Comparison of ENCODE assay signal across 28 cellular contexts in genomic region chr7:20556091-20556490, GRCh38. TPM values are rescaled to one million over a fixed set of nuclear protein-coding genes. Genes with fewer than 3 reads are reported as not detected.
DNase-seq lines count a peak whose midpoint lies in the region; ATAC-seq and TF ChIP-seq lines count a peak whose summit lies in the region.
"Had no signal": no experiment of that assay in that cellular context is flagged by ENCODE, and none has a peak within 500 bp of the region (broad histone marks: within the 10 kb centered on the region; RNA-seq: fewer than 3 reads in every experiment).

No MANE protein-coding gene starts in this region.

- H3K27me3 ChIP-seq in breast epithelium (no peaks in the 10 kb centered on the region), osteoblast (ENCODE audit: insufficient read depth, low read length) (no peaks in the 10 kb centered on the region)
- H3K27me3 ChIP-seq: BLaER1 treated with 17β-estradiol and CSF1 and Interleukin-3, amounts not matched to agents 10 nM and 100 nM had no signal

- H3K4me3 ChIP-seq in breast epithelium (no peak overlapping the region), LNCaP clone FGC (ENCODE audit: low read depth, low read length) (no peak overlapping the region), osteoblast (ENCODE audit: insufficient read depth, low read length) (no peak overlapping the region)
- H3K4me3 ChIP-seq: A549; BLaER1 treated with 17β-estradiol and CSF1 and Interleukin-3, amounts not matched to agents 10 nM and 100 nM had no signal

- TF ChIP-seq POLR2A in breast epithelium (IDR thresholded peaks at IDR 0.05) = no peak

- H3K27ac ChIP-seq in breast epithelium = no peak overlapping the region
- H3K27ac ChIP-seq in osteoblast (ENCODE audit: low read depth, low read length) = no peak overlapping the region
- H3K27ac ChIP-seq: 22Rv1; A549; BLaER1 treated with 17β-estradiol and CSF1 and Interleukin-3, amounts not matched to agents 10 nM and 100 nM; C4-2B had no signal

- no peak overlapping the region for H2AFZ ChIP-seq in osteoblast (ENCODE audit: low read length)

- H3K4me1 ChIP-seq in breast epithelium (no peaks in the 10 kb centered on the region), osteoblast (ENCODE audit: insufficient read depth, low read length) (no peaks in the 10 kb centered on the region)
- H3K4me1 ChIP-seq: A549, Caco-2 had no signal

- no peak overlapping the region for H3K4me2 ChIP-seq in osteoblast (ENCODE audit: insufficient read depth, low read length)
- H3K4me2 ChIP-seq: A549 had no signal

- ATAC-seq in HG02610 (IDR thresholded peaks at IDR 0.05; ENCODE audit: unreplicated experiment) = no peak
- ATAC-seq in GM21529 (IDR thresholded peaks at IDR 0.05; ENCODE audit: unreplicated experiment) = no peak
- ATAC-seq: A549; CD8-positive, alpha-beta T cell had no signal

- H3K36me3 ChIP-seq in breast epithelium (no peaks in the 10 kb centered on the region), osteoblast (ENCODE audit: insufficient read depth, low read length) (no peaks in the 10 kb centered on the region)
- H3K36me3 ChIP-seq: BLaER1 treated with 17β-estradiol and CSF1 and Interleukin-3, amounts not matched to agents 10 nM and 100 nM had no signal

- no peaks in the 10 kb centered on the region for H4K20me1 ChIP-seq in osteoblast (ENCODE audit: insufficient read depth, low read length)
- H4K20me1 ChIP-seq: BLaER1 treated with 17β-estradiol and CSF1 and Interleukin-3, amounts not matched to agents 10 nM and 100 nM had no signal

- no peaks in the 10 kb centered on the region for H3K79me2 ChIP-seq in osteoblast (ENCODE audit: insufficient read depth, low read length)

- intact Hi-C loops in breast epithelium (cut with DNase I; ENCODE audit: low total_unique reads) = no loop called here

- TF ChIP-seq CTCF in breast epithelium (IDR thresholded peaks at IDR 0.05) (no peak), LNCaP clone FGC (IDR thresholded peaks at IDR 0.05; ENCODE audit: control insufficient read depth, extremely low read depth, insufficient read depth) (no peak), osteoblast (IDR thresholded peaks at IDR 0.05; ENCODE audit: extremely low read depth, low read depth, low read length) (no peak)

- DNase-seq in T47D (ENCODE audit: low read depth in 1 of 2, low spot score in 1 of 2) (peak; percentile 42 to 66), breast epithelium (ENCODE audit: low spot score in 2 of 2) (no peak), LNCaP clone FGC (ENCODE audit: low read depth) (peak; percentile 51), NCI-H526 treated with DMSO at 0.1 percent for 48 hours (lab: John Stamatoyannopoulos, UW) (peak; percentile 34), osteoblast (ENCODE audit: insufficient read length, low spot score, missing footprints) (peak; percentile 1), H4 (ENCODE audit: low spot score) (no peak)
- DNase-seq: AML-193; Caco-2; Calu3; CD4-positive, alpha-beta T cell; CD8-positive, alpha-beta T cell; DMS 273 treated with DMSO at 0.1 percent for 48 hours; DMS153; DMS53; DMS79; DND-41; EL; GF-D8 had no signal

- no peaks in the 10 kb centered on the region for H3K9me3 ChIP-seq in breast epithelium
- H3K9me3 ChIP-seq in osteoblast (ENCODE audit: low read depth, low read length) = no peaks in the 10 kb centered on the region
- H3K9me3 ChIP-seq: A549, Caco-2 had no signal

- in situ Hi-C loops in T47D (cut with HindIII; ENCODE audit: low pct_unique_long_range_greater_than_20kb, low sequenced_read_pairs) = no loop called here

RNA-seq across cellular contexts. Expression of gene ABCB5, which starts 59.4 kb away (rescaled TPM):
- total RNA-seq in breast epithelium (1 to 10 TPM; 4.7 to 7.4 (median 5.6) TPM), osteoblast (1.8 and 3.2 TPM in 2 replicates)
- 0.06 TPM in 1 of 2 replicates, not detected in the other for total RNA-seq in H4 (2014; rRNA removed; shearing (Covaris generic))
- total RNA-seq: A172; B cell; CD4-positive, alpha-beta T cell; CD8-positive, alpha-beta T cell; Daoy; G401 had no signal

Comparison
In these comparisons a context has a peak if more than half of its experiments do, and no peak if none do; other contexts are left out.
1. DNase-seq: peak in T47D (2 of 2), LNCaP clone FGC (single experiment), NCI-H526 treated with DMSO at 0.1 percent for 48 hours (single experiment) and osteoblast (single experiment); none in breast epithelium (0 of 2) and H4 (single experiment).